In genomic region chr9:114587345-114588149, GRCh38 we compare ENCODE assay signal across 8 cellular contexts. TPM values are rescaled to one million over a fixed set of nuclear protein-coding genes. Genes with fewer than 3 reads are reported as not detected.
DNase-seq lines count a peak whose midpoint lies in the region; ATAC-seq and TF ChIP-seq lines count a peak whose summit lies in the region.

A gene with protein sequence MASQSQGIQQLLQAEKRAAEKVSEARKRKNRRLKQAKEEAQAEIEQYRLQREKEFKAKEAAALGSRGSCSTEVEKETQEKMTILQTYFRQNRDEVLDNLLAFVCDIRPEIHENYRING (plus strand): TSS chr9:114587769. CDS start chr9:114587839, 70 bp downstream.

- H2AK5ac ChIP-seq in H9 (ENCODE audit: insufficient read length, low read length): no peak within 1 kb of the TSS

- H3K27me3 Mint-ChIP-seq in H9 (ENCODE audit: low read depth) (no peaks in the 10 kb centered on the region), nephron progenitor cell (ENCODE audit: low read depth, poor library complexity) (peaks cover 8% of the 10 kb centered on the region)
- no peaks in the 10 kb centered on the region for H3K27me3 Mint-ChIP-seq in stimulated activated naive CD8-positive, alpha-beta T cell treated with anti-CD3 and anti-CD28 coated beads, Interleukin-15, amount 100 ng/mL, for 72 hours

- H3K4me1 ChIP-seq in ES-I3 (ENCODE audit: insufficient read depth, low read length): peaks cover 11% of the 10 kb centered on the region; the same call in 1 of the 2 replicates
- H3K4me1 ChIP-seq in H9 (ENCODE audit: insufficient read depth, low read length): peaks cover 5% of the 10 kb centered on the region

- peak within 1 kb of the TSS; percentile 4 for H4K91ac ChIP-seq in H9 (ENCODE audit: insufficient read length, low read depth, low read length)

- peak; percentile 95 for ATAC-seq in stimulated activated naive CD8-positive, alpha-beta T cell treated with anti-CD3 and anti-CD28 coated beads, Interleukin-15, amount 100 ng/mL, for 72 hours

- H3K36me3 Mint-ChIP-seq in H9 (ENCODE audit: insufficient read depth in 1 of 3, low read depth in 3 of 3) (peaks cover 12 to 20% (median 17%) of the 10 kb centered on the region in 3 experiments; a peak in 6 of 7 replicates), nephron progenitor cell (ENCODE audit: low read depth) (peaks cover 15% of the 10 kb centered on the region)

- peak within 1 kb of the TSS; percentile 4 for H2BK5ac ChIP-seq in H9 (ENCODE audit: insufficient read length, low read length)

- peak within 1 kb of the TSS; percentile 99 for H3K4me2 ChIP-seq in H9 (ENCODE audit: insufficient read depth, insufficient read length, low read length)

- H2BK12ac ChIP-seq in H9 (ENCODE audit: insufficient read length, low read depth, low read length): no peak within 1 kb of the TSS

- WGBS in H9 (ENCODE audit: extremely low coverage, insufficient read length, low lambda C conversion rate): no CpG with 5 or more reads among the region's 50 CpGs

- H3K36me3 ChIP-seq in ES-I3 (ENCODE audit: insufficient read depth, low read length) (peaks cover 3% of the 10 kb centered on the region; the same call in 1 of the 2 replicates), MG63 (peaks cover 11% of the 10 kb centered on the region)

- DNase-seq in H9: peak; percentile 99
- peak; percentile 99 for DNase-seq in MG63
- peak; percentile 96 for DNase-seq in SHP77 treated with DMSO at 0.1 percent for 48 hours (lab: John Stamatoyannopoulos, UW)
- DNase-seq in activated effector memory CD4-positive, alpha-beta T cell treated with anti-CD3 and anti-CD28 coated beads, Interleukin-2, amount 50 U/mL, for 16 hours: peak; percentile 100
- DNase-seq in fibroblast of the conjunctiva (ENCODE audit: low read depth): peak; percentile 99
- peak; percentile 99 for DNase-seq in nephron progenitor cell
- DNase-seq in stimulated activated naive CD8-positive, alpha-beta T cell treated with anti-CD3 and anti-CD28 coated beads, Interleukin-15, amount 100 ng/mL, for 72 hours: peak; percentile 96 to 99

- H4K8ac ChIP-seq in H9 (replicated peaks; ENCODE audit: insufficient read length, low read depth, low read length): peak within 1 kb of the TSS; percentile 82

- H3K9me3 Mint-ChIP-seq in H9: peaks cover 2 to 3% of the 10 kb centered on the region in 2 experiments; a peak in 1 of 5 replicates
- H3K9me3 Mint-ChIP-seq in nephron progenitor cell: no peaks in the 10 kb centered on the region
- no peaks in the 10 kb centered on the region for H3K9me3 Mint-ChIP-seq in stimulated activated naive CD8-positive, alpha-beta T cell treated with anti-CD3 and anti-CD28 coated beads, Interleukin-15, amount 100 ng/mL, for 72 hours

- H3K27me3 ChIP-seq in H9 (ENCODE audit: insufficient read depth, low read length) (no peaks in the 10 kb centered on the region), MG63 (no peaks in the 10 kb centered on the region)

- peaks cover 45 to 49% of the 10 kb centered on the region in 2 experiments for H3K4me1 Mint-ChIP-seq in H9
- peaks cover 45% of the 10 kb centered on the region for H3K4me1 Mint-ChIP-seq in nephron progenitor cell
- peaks cover 44% of the 10 kb centered on the region for H3K4me1 Mint-ChIP-seq in stimulated activated naive CD8-positive, alpha-beta T cell treated with anti-CD3 and anti-CD28 coated beads, Interleukin-15, amount 100 ng/mL, for 72 hours

- no peaks in the 10 kb centered on the region for H4K20me1 ChIP-seq in H9 (ENCODE audit: control insufficient read depth, insufficient read depth, insufficient read length)

- H3K4me3 ChIP-seq in MG63: peak within 1 kb of the TSS; percentile 92

- H3K27ac ChIP-seq in H9 (ENCODE audit: insufficient read length, low read depth, low read length): peak within 1 kb of the TSS; percentile 34

- H3K9me3 ChIP-seq in ES-I3 (ENCODE audit: control insufficient read depth, insufficient read depth, low read length) (no peaks in the 10 kb centered on the region), H9 (ENCODE audit: control insufficient read depth, low read depth, low read length) (no peaks in the 10 kb centered on the region), MG63 (no peaks in the 10 kb centered on the region)

- H3K18ac ChIP-seq in H9 (ENCODE audit: insufficient read length, low read depth, low read length): peak within 1 kb of the TSS; percentile 69

- no peak within 1 kb of the TSS for H2BK15ac ChIP-seq in H9 (ENCODE audit: low read depth, low read length)

- H4K5ac ChIP-seq in H9 (ENCODE audit: insufficient read length, low read depth, low read length): peak within 1 kb of the TSS; percentile 74

- peak within 1 kb of the TSS; percentile 75 for H3K56ac ChIP-seq in H9 (ENCODE audit: insufficient read length, low read depth, low read length)

- peaks cover 13% of the 10 kb centered on the region for H3K23me2 ChIP-seq in H9 (ENCODE audit: insufficient read length, low read depth, low read length, poor library complexity, severe bottlenecking)

- peak within 1 kb of the TSS; percentile 98 for H3K9ac ChIP-seq in ES-I3 (ENCODE audit: low read depth, low read length)
- H3K9ac ChIP-seq in H9 (ENCODE audit: extremely low read depth, insufficient read length, low read length): peak within 1 kb of the TSS; percentile 96

- H2BK20ac ChIP-seq in H9 (ENCODE audit: low read depth, low read length, poor library complexity, severe bottlenecking): no peak within 1 kb of the TSS

- peaks cover 37% of the 10 kb centered on the region for H3K79me2 ChIP-seq in H9 (ENCODE audit: insufficient read depth, low read length)

- no peak within 1 kb of the TSS for H2BK120ac ChIP-seq in H9 (ENCODE audit: low read depth, low read length, poor library complexity, severe bottlenecking)

- H3T11ph ChIP-seq in H9 (ENCODE audit: low read length): no peak within 1 kb of the TSS

- H3K79me1 ChIP-seq in H9 (ENCODE audit: insufficient read depth, low read depth, low read length, poor library complexity, severe bottlenecking): no peaks in the 10 kb centered on the region

- H3K23ac ChIP-seq in H9 (ENCODE audit: insufficient read length, low read depth, low read length): peak within 1 kb of the TSS; percentile 32

- peak within 1 kb of the TSS; percentile 86 for H3K14ac ChIP-seq in H9 (ENCODE audit: insufficient read depth, low read length)

- H3K4me3 Mint-ChIP-seq in H9 (peak within 1 kb of the TSS; percentile 98 to 100), nephron progenitor cell (peak within 1 kb of the TSS; percentile 99)
- H3K4me3 Mint-ChIP-seq in stimulated activated naive CD8-positive, alpha-beta T cell treated with anti-CD3 and anti-CD28 coated beads, Interleukin-15, amount 100 ng/mL, for 72 hours: peak within 1 kb of the TSS; percentile 100

- H2AFZ ChIP-seq in H9 (ENCODE audit: low read length): no peak within 1 kb of the TSS

- TF ChIP-seq CTCF in H9 (conservative IDR thresholded peaks at IDR 0.05): 0 out of 3 replicates have a peak, but pooled peaks have one; percentile 12
- no peak for TF ChIP-seq CTCF in nephron progenitor cell (IDR thresholded peaks at IDR 0.05)

- H3K27ac Mint-ChIP-seq in H9 (peak within 1 kb of the TSS; percentile 99 to 100 (median 100)), nephron progenitor cell (peak within 1 kb of the TSS; percentile 100)
- H3K27ac Mint-ChIP-seq in stimulated activated naive CD8-positive, alpha-beta T cell treated with anti-CD3 and anti-CD28 coated beads, Interleukin-15, amount 100 ng/mL, for 72 hours: peak within 1 kb of the TSS; percentile 100

- H3K4ac ChIP-seq in H9 (ENCODE audit: low read depth, low read length): no peak within 1 kb of the TSS; the same call in 1 of the 2 replicates

RNA-seq across cellular contexts. Expression of the gene that starts here (rescaled TPM):
- total RNA-seq in H9 (2021): 119 and 120 TPM in 2 replicates
- total RNA-seq in MG63 (2014; rRNA removed; shearing (Covaris generic); ENCODE audit: low replicate concordance): 62.6 and 103 TPM in 2 replicates

Comparison
In these comparisons a context has a peak if more than half of its experiments do, and no peak if none do; other contexts are left out.
1. Peak in every context shown above with its lines: DNase-seq, ATAC-seq, H3K4me3 ChIP-seq and H3K27ac ChIP-seq.